In the genomic region with DNA sequence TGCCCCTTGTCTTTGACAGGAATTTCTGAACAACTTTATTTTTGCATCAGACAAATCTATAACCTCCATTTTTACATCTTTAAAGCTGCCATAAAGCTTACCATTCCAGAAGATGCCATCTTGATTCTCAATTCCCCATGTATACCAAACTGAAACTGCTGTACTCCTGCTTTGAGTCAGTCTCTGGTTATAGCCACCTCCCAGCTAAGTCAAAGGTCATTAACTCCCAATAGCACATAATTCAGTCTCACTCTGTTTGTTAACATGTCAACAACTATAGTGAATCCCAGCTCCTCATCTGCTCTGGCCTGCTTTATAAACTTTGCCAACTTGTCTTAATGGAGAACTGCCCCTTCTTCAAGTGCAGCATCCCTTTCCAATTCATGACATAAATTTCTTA, we compare ENCODE assay signal across 14 cellular contexts.
A peak's percentile ranks its signal among the peaks of the same experiment; 100 is the strongest.
DNase-seq lines count a peak whose midpoint lies in the region; ATAC-seq, FAIRE-seq and TF ChIP-seq lines count a peak whose summit lies in the region.
"Had no signal": no experiment of that assay in that cellular context is flagged by ENCODE, and none has a peak within 500 bp of the region (broad histone marks: within the 10 kb centered on the region; RNA-seq: fewer than 3 reads in every experiment).

No MANE protein-coding gene starts in this region.

- no peak overlapping the region for H3K27ac Mint-ChIP-seq in effector memory CD8-positive, alpha-beta T cell
- H3K27ac Mint-ChIP-seq: activated T-cell treated with anti-CD3 and anti-CD28 coated beads, Interleukin-2, amount 50 U/mL, for 72 hours had no signal

- no peaks in the 10 kb centered on the region for H3K4me1 Mint-ChIP-seq in effector memory CD8-positive, alpha-beta T cell (ENCODE audit: low read depth in 2 of 2)

- H3K36me3 Mint-ChIP-seq in effector memory CD8-positive, alpha-beta T cell (ENCODE audit: insufficient read depth) = no peaks in the 10 kb centered on the region

- H3K27me3 Mint-ChIP-seq in effector memory CD8-positive, alpha-beta T cell = no peaks in the 10 kb centered on the region

- DNase-seq in GM18507 (ENCODE audit: extremely low spot score, insufficient read length, low read depth) (no peak), SIG-M5 (lab: John Stamatoyannopoulos, UW) (no peak), activated gamma-delta T cell treated with Interleukin-2 at 50 U/mL for 16 hours (no peak), D721Med (ENCODE audit: insufficient read length, low spot score) (no peak)
- no peak for DNase-seq in effector memory CD8-positive, alpha-beta T cell
- DNase-seq: activated T-cell treated with anti-CD3 and anti-CD28 coated beads, Interleukin-2, amount 50 U/mL, for 72 hours; GOT3; mesenchymal stem cell; SHP77; stimulated activated CD4-positive, alpha-beta T cell treated with anti-CD3 and anti-CD28 coated beads, Interleukin-4, amount 100 ng/mL, for 4 hours had no signal

- FAIRE-seq in GM18507 (lab: Jason Lieb, UNC) (peak; percentile 62), D721Med (lab: Jason Lieb, UNC) (no peak)
- FAIRE-seq: endothelial cell of umbilical vein had no signal

- no peak for TF ChIP-seq CTCF in D721Med (IDR thresholded peaks at IDR 0.05; ENCODE audit: insufficient read depth, missing control alignments)

- H3K4me3 Mint-ChIP-seq in effector memory CD8-positive, alpha-beta T cell = no peak overlapping the region
- H3K4me3 Mint-ChIP-seq: activated T-cell treated with anti-CD3 and anti-CD28 coated beads, Interleukin-2, amount 50 U/mL, for 72 hours had no signal

- ATAC-seq in GM19467 (IDR thresholded peaks at IDR 0.05; ENCODE audit: unreplicated experiment) (peak; percentile 94), HG02870 (IDR thresholded peaks at IDR 0.05; ENCODE audit: unreplicated experiment) (peak; percentile 96), HG03460 (IDR thresholded peaks at IDR 0.05; ENCODE audit: unreplicated experiment) (peak; percentile 96)
- no peak for ATAC-seq in effector memory CD8-positive, alpha-beta T cell (replicated peaks)
- ATAC-seq: activated T-cell treated with anti-CD3 and anti-CD28 coated beads, Interleukin-2, amount 50 U/mL, for 72 hours had no signal

- H3K9me3 Mint-ChIP-seq in effector memory CD8-positive, alpha-beta T cell = peaks cover 5 to 12% of the 10 kb centered on the region in 2 donors
